7 cellular contexts compared by ENCODE assay signal in the genomic region with DNA sequence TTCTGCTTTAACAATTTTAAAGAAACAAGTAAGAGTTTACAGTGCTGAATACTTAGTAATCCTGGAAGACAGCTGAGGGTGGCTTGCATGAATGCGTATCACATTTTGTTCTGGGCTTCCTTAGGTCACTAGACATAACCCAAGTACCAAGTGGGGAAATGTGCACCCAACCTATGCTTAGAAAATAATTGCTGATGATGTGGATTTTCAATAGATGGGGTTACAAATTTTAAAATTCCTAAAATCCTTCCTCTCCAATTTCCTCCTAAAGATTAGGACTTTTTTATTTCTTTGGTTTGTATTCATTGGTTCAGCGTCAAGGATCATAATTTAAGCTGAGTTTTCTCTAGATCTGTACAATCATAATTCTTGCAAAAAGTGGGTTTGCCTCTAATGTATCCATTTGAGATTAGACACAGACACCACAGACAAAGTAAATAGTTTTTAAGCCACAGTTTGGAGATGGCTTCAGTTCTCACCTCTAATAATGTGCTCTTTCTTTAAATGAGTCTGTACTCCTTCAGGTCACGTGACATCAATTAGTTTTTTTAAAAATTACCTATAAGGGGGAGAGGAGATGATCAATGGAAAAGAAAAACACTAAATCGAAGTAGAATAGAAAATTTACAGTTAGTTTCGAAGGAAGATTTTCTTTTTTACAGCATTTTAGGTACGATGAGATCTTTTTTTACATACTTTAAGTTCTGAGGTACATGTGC.
"Had no signal": no experiment of that assay in that cellular context is flagged by ENCODE, and none has a peak within 500 bp of the region (broad histone marks: within the 10 kb centered on the region; RNA-seq: fewer than 3 reads in every experiment).

No MANE protein-coding gene starts in this region.

- H2AFZ ChIP-seq: GM23338 had no signal

- FAIRE-seq: H1, H54 had no signal

- DNase-seq: H9, HCEC 1CT, KG1 had no signal

- H3K4me2 ChIP-seq: GM23338 had no signal

- H3K27ac ChIP-seq: HL-60 had no signal

- ATAC-seq: GM23338 had no signal

- H3K4me3 ChIP-seq: GM23338 had no signal
